Comparison of ENCODE assay signal across 7 cellular contexts in genomic region chr15:90883971-90884718, GRCh38. TPM values are rescaled to one million over a fixed set of nuclear protein-coding genes. Genes with fewer than 3 reads are reported as not detected.
DNase-seq lines count a peak whose midpoint lies in the region; ATAC-seq and TF ChIP-seq lines count a peak whose summit lies in the region.

TSS of gene FES (plus strand) at chr15:90884504. CDS start at chr15:90885046, 542 bp downstream.

- no peak within 1 kb of the TSS for H4K5ac ChIP-seq in H9 (ENCODE audit: insufficient read length, low read depth, low read length)

- POLR2A ChIA-PET in activated B cell treated with CpG ODN at 0.5 μM for 24 hours (lab: Charles Lee): interaction anchor here (0.7 to 3.6 kb wide), 15 partner anchors 11 to 281 kb away, joined by 3 to 35 read pairs (median 6); partner anchors contain the start of genes BLM, HDDC3, MAN2A2 and UNC45A

- intact Hi-C loops in activated B cell treated with CpG ODN at 0.5 μM for 24 hours (cut with micrococcal nuclease) (loop anchor here (1.0 kb wide), 1 partner anchor 12 kb away; no protein-coding TSS in a partner anchor), Right ventricle myocardium superior (cut with DNase I) (loop anchor here (2.0 kb wide), 1 partner anchor 235 kb away; no protein-coding TSS in a partner anchor)

- H4K20me1 ChIP-seq in H9 (ENCODE audit: control insufficient read depth, insufficient read depth, insufficient read length): no peaks in the 10 kb centered on the region

- H2AK5ac ChIP-seq in H9 (ENCODE audit: insufficient read length, low read length): no peak within 1 kb of the TSS

- H3K56ac ChIP-seq in H9 (ENCODE audit: insufficient read length, low read depth, low read length): no peak within 1 kb of the TSS

- no peak within 1 kb of the TSS for H2BK12ac ChIP-seq in H9 (ENCODE audit: insufficient read length, low read depth, low read length)

- H3K18ac ChIP-seq in H9 (ENCODE audit: insufficient read length, low read depth, low read length): peak within 1 kb of the TSS; percentile 57

- H3K79me2 ChIP-seq in H9 (ENCODE audit: insufficient read depth, low read length) (no peaks in the 10 kb centered on the region), parathyroid adenoma (no peaks in the 10 kb centered on the region)

- H3K27me3 ChIP-seq in H9 (ENCODE audit: insufficient read depth, low read length) (no peaks in the 10 kb centered on the region), parathyroid adenoma (ENCODE audit: control insufficient read depth, insufficient read depth, low read length) (no peaks in the 10 kb centered on the region)

- H2BK5ac ChIP-seq in H9 (ENCODE audit: insufficient read length, low read length): no peak within 1 kb of the TSS

- no peak within 1 kb of the TSS for H4K8ac ChIP-seq in H9 (replicated peaks; ENCODE audit: insufficient read length, low read depth, low read length)

- H2AFZ ChIP-seq in H9 (ENCODE audit: low read length): no peak within 1 kb of the TSS
- H2AFZ ChIP-seq in parathyroid adenoma: peak within 1 kb of the TSS; percentile 97

- no peak within 1 kb of the TSS for H3K4ac ChIP-seq in H9 (ENCODE audit: low read depth, low read length)

- no peak within 1 kb of the TSS for H2BK20ac ChIP-seq in H9 (ENCODE audit: low read depth, low read length, poor library complexity, severe bottlenecking)

- TF ChIP-seq CTCF in H9 (conservative IDR thresholded peaks at IDR 0.05) (no peak), activated B cell treated with CpG ODN at 0.5 μM for 24 hours (IDR thresholded peaks at IDR 0.05) (no peak), parathyroid adenoma (IDR thresholded peaks at IDR 0.05) (no peak)

- H3K27me3 Mint-ChIP-seq in H9 (ENCODE audit: low read depth) (no peaks in the 10 kb centered on the region), activated B cell treated with CpG ODN at 0.5 μM for 24 hours (no peaks in the 10 kb centered on the region)

- H3K23me2 ChIP-seq in H9 (ENCODE audit: insufficient read length, low read depth, low read length, poor library complexity, severe bottlenecking): peaks cover 7% of the 10 kb centered on the region

- peaks cover 14 to 21% of the 10 kb centered on the region in 2 experiments for H3K4me1 Mint-ChIP-seq in H9
- peaks cover 34% of the 10 kb centered on the region for H3K4me1 Mint-ChIP-seq in activated B cell treated with CpG ODN at 0.5 μM for 24 hours

- H3K9ac ChIP-seq in H9 (ENCODE audit: extremely low read depth, insufficient read length, low read length) (no peak within 1 kb of the TSS), parathyroid adenoma (peak within 1 kb of the TSS; percentile 76)

- H3T11ph ChIP-seq in H9 (ENCODE audit: low read length): no peak within 1 kb of the TSS

- CTCF ChIA-PET in activated B cell treated with CpG ODN at 0.5 μM for 24 hours (lab: Charles Lee): interaction anchor here (1.2 to 5.8 kb wide), 11 partner anchors 48 to 564 kb away, joined by 3 to 121 read pairs (median 14); partner anchors contain the start of genes BLM, HDDC3 and UNC45A

- no peak within 1 kb of the TSS for H3K27ac ChIP-seq in H9 (ENCODE audit: insufficient read length, low read depth, low read length)
- H3K27ac ChIP-seq in parathyroid adenoma: peak within 1 kb of the TSS; percentile 76

- H3K9me3 ChIP-seq in H9 (ENCODE audit: control insufficient read depth, low read depth, low read length): no peaks in the 10 kb centered on the region
- H3K9me3 ChIP-seq in parathyroid adenoma (ENCODE audit: control insufficient read depth, low read length): no peaks in the 10 kb centered on the region

- H3K79me1 ChIP-seq in H9 (ENCODE audit: insufficient read depth, low read depth, low read length, poor library complexity, severe bottlenecking): no peaks in the 10 kb centered on the region

- H3K36me3 ChIP-seq in parathyroid adenoma (ENCODE audit: control insufficient read depth, insufficient read depth, low read length): no peaks in the 10 kb centered on the region

- H3K4me1 ChIP-seq in H9 (ENCODE audit: insufficient read depth, low read length): no peaks in the 10 kb centered on the region
- no peaks in the 10 kb centered on the region for H3K4me1 ChIP-seq in parathyroid adenoma

- no peak within 1 kb of the TSS for H4K91ac ChIP-seq in H9 (ENCODE audit: insufficient read length, low read depth, low read length)

- H3K4me2 ChIP-seq in H9 (ENCODE audit: insufficient read depth, insufficient read length, low read length) (peak within 1 kb of the TSS; percentile 8), parathyroid adenoma (ENCODE audit: low read length) (peak within 1 kb of the TSS; percentile 35)

- no CpG with 5 or more reads among the region's 59 CpGs for WGBS in H9 (ENCODE audit: extremely low coverage, insufficient read length, low lambda C conversion rate)

- H2BK120ac ChIP-seq in H9 (ENCODE audit: low read depth, low read length, poor library complexity, severe bottlenecking): no peak within 1 kb of the TSS

- H3K23ac ChIP-seq in H9 (ENCODE audit: insufficient read length, low read depth, low read length): no peak within 1 kb of the TSS

- H3K9me3 Mint-ChIP-seq in H9 (no peaks in the 10 kb centered on the region), activated B cell treated with CpG ODN at 0.5 μM for 24 hours (no peaks in the 10 kb centered on the region)

- no peak within 1 kb of the TSS for H2BK15ac ChIP-seq in H9 (ENCODE audit: low read depth, low read length)

- H3K27ac Mint-ChIP-seq in H9 (peak within 1 kb of the TSS in 2 of 3 experiments; percentile 49 to 77; a peak in 2 of 7 replicates), activated B cell treated with CpG ODN at 0.5 μM for 24 hours (peak within 1 kb of the TSS; percentile 76)

- DNase-seq in H9 (peak; percentile 61), activated B cell treated with CpG ODN at 0.5 μM for 24 hours (peak; percentile 43), Right ventricle myocardium superior (peak; percentile 88), NCI-H1092 (lab: John Stamatoyannopoulos, UW) (no peak), putamen (ENCODE audit: low spot score) (no peak)

- H3K4me3 Mint-ChIP-seq in H9 (peak within 1 kb of the TSS; percentile 40 to 51; a peak in 3 of 5 replicates), activated B cell treated with CpG ODN at 0.5 μM for 24 hours (peak within 1 kb of the TSS; percentile 71)

- peak within 1 kb of the TSS; percentile 74 for H3K14ac ChIP-seq in H9 (ENCODE audit: insufficient read depth, low read length)

- H3K4me3 ChIP-seq in parathyroid adenoma (ENCODE audit: low read depth, low read length): peak within 1 kb of the TSS; percentile 46

- peak; percentile 40 for ATAC-seq in activated B cell treated with CpG ODN at 0.5 μM for 24 hours (ENCODE audit: low read depth)
- ATAC-seq in Right ventricle myocardium superior (ENCODE audit: poor library complexity): peak; percentile 77
- ATAC-seq in HG03439 (IDR thresholded peaks at IDR 0.05; ENCODE audit: unreplicated experiment): no peak

- peaks cover 5 to 17% (median 6%) of the 10 kb centered on the region in 3 experiments; a peak in 4 of 7 replicates for H3K36me3 Mint-ChIP-seq in H9 (ENCODE audit: insufficient read depth in 1 of 3, low read depth in 3 of 3)
- H3K36me3 Mint-ChIP-seq in activated B cell treated with CpG ODN at 0.5 μM for 24 hours (ENCODE audit: low read depth): peaks cover 26% of the 10 kb centered on the region

RNA-seq across cellular contexts. Expression of gene FES, which starts in this region (rescaled TPM):
- total RNA-seq in H9 (2021): 6.5 and 6.7 TPM in 2 replicates
- 19.7 and 27.4 TPM in 2 replicates for total RNA-seq in activated B cell treated with CpG ODN at 0.5 μM for 24 hours
- 17.1 TPM for total RNA-seq in Right ventricle myocardium superior

Comparison
In these comparisons a context has a peak if more than half of its experiments do, and no peak if none do; other contexts are left out.
1. DNase-seq: peak in H9 (single experiment), activated B cell treated with CpG ODN at 0.5 μM for 24 hours (single experiment) and Right ventricle myocardium superior (single experiment); none in NCI-H1092 (single experiment) and putamen (single experiment).